Comparison of ENCODE assay signal across 26 cellular contexts in genomic region chr9:76717176-76717575, GRCh38. TPM values are rescaled to one million over a fixed set of nuclear protein-coding genes. Genes with fewer than 3 reads are reported as not detected.
A peak's percentile ranks its signal among the peaks of the same experiment; 100 is the strongest.
DNase-seq lines count a peak whose midpoint lies in the region; ATAC-seq, FAIRE-seq and TF ChIP-seq lines count a peak whose summit lies in the region.
"Had no signal": no experiment of that assay in that cellular context is flagged by ENCODE, and none has a peak within 500 bp of the region (broad histone marks: within the 10 kb centered on the region; RNA-seq: fewer than 3 reads in every experiment).

No MANE protein-coding gene starts in this region.

- POLR2A ChIA-PET in PC-9 (lab: Charles Lee; ENCODE audit: unreplicated experiment), result no interaction called here

- H3F3A ChIP-seq in PC-9 (ENCODE audit: insufficient read depth, low read depth), result no peaks in the 10 kb centered on the region

- no peak overlapping the region for H2AFZ ChIP-seq in PC-9

- CTCF ChIA-PET in PC-9 (lab: Charles Lee), result no interaction called here

- no TSS peak for BruUV-seq in PC-9 (replicated peaks; lab: Mats Ljungman, UMichigan)

- no peak overlapping the region; the same call in 1 of the 2 replicates for H3K4me2 ChIP-seq in PC-9
- H3K4me2 ChIP-seq: neural progenitor cell had no signal

- H3K4me3 ChIP-seq in dorsolateral prefrontal cortex, result no peak overlapping the region
- H3K4me3 ChIP-seq in pancreas, result no peak overlapping the region
- H3K4me3 ChIP-seq in PC-9, result no peak overlapping the region
- H3K4me3 ChIP-seq: neural progenitor cell, Peyer's patch, thyroid gland had no signal

- DNase-seq in NCI-H1436 (lab: John Stamatoyannopoulos, UW), result peak; percentile 38
- no peak for DNase-seq in NCI-H1436 treated with DMSO at 0.1 percent for 48 hours (lab: John Stamatoyannopoulos, UW)
- peak; percentile 83 for DNase-seq in NCI-H345 (lab: John Stamatoyannopoulos, UW)
- no peak for DNase-seq in dorsolateral prefrontal cortex
- DNase-seq in pancreas, result no peak
- DNase-seq in mesenteric fat pad (ENCODE audit: low spot score), result no peak
- no peak for DNase-seq in NCI-H226
- no peak for DNase-seq in PC-9
- DNase-seq: activated CD4-positive, alpha-beta T cell treated with anti-CD3 and anti-CD28 coated beads, Interleukin-2, amount 10 ng/mL, durations not matched to agents 24 days and 14 days; Calu3; cerebellar nuclear complex; GDM1; HFFc6; hippocampal formation; mesendoderm; NCI-H82; Peyer's patch; retina; stimulated activated naive B cell treated with anti-CD40 and anti-IgM and Interleukin-4, amounts not matched to agents 10 μg/mL and 1 μg/mL and 100 μg/mL, for 72 hours; thyroid gland had no signal

- no peaks in the 10 kb centered on the region for H3K4me1 ChIP-seq in pancreas
- H3K4me1 ChIP-seq in PC-9 (replicated peaks; ENCODE audit: insufficient read depth), result no peaks in the 10 kb centered on the region
- H3K4me1 ChIP-seq: neural progenitor cell, thyroid gland had no signal

- no peaks in the 10 kb centered on the region for H3K9me3 ChIP-seq in pancreas
- H3K9me3 ChIP-seq in PC-9 (ENCODE audit: insufficient read depth, low read depth), result no peaks in the 10 kb centered on the region; the same call in 1 of the 2 replicates
- H3K9me3 ChIP-seq: Peyer's patch, thyroid gland had no signal

- H3K27ac ChIP-seq in dorsolateral prefrontal cortex (peak overlapping the region in 34 of 59 donors; percentile 6 to 76 (median 50)), pancreas (no peak overlapping the region), PC-9 (no peak overlapping the region)
- H3K27ac ChIP-seq: 22Rv1, neural progenitor cell, thyroid gland had no signal

- intact Hi-C loops in dorsolateral prefrontal cortex (cut with DNase I), result loop anchor here in 1 of 2 donors (10.0 kb wide), 1 partner anchor 268 kb away; no protein-coding TSS in a partner anchor
- intact Hi-C loops in pancreas (cut with DNase I), result no loop called here
- intact Hi-C loops in PC-9 (cut with micrococcal nuclease; ENCODE audit: unreplicated experiment), result no loop called here

- no peaks in the 10 kb centered on the region for H3K9me2 ChIP-seq in PC-9 (ENCODE audit: insufficient read depth)

- 23 to 37% methylated on average over 5 of the region's 5 CpGs for WGBS in pancreas, 2 donors

- ATAC-seq in pancreas, result peak in 3 of 4 donors; percentile 24 to 58 (median 58)
- ATAC-seq: stimulated activated naive B cell treated with anti-CD40 and anti-IgM and Interleukin-4, amounts not matched to agents 10 μg/mL and 1 μg/mL and 100 μg/mL, for 72 hours had no signal

- no peaks in the 10 kb centered on the region for H3K36me3 ChIP-seq in pancreas
- H3K36me3 ChIP-seq in PC-9 (ENCODE audit: low read depth), result no peaks in the 10 kb centered on the region
- H3K36me3 ChIP-seq: neural progenitor cell, Peyer's patch, thyroid gland had no signal

- no peak for FAIRE-seq in pancreas (lab: Jason Lieb, UNC)
- FAIRE-seq: GM12892, TTC549 had no signal

- H3K27me3 ChIP-seq in dorsolateral prefrontal cortex (no peaks in the 10 kb centered on the region), pancreas (no peaks in the 10 kb centered on the region), PC-9 (ENCODE audit: insufficient read depth, low read depth) (peaks cover 32% of the 10 kb centered on the region)
- H3K27me3 ChIP-seq: neural progenitor cell, Peyer's patch, thyroid gland had no signal

- no peaks in the 10 kb centered on the region for H3K79me2 ChIP-seq in PC-9 (ENCODE audit: low read depth)

- TF ChIP-seq CTCF in dorsolateral prefrontal cortex (IDR thresholded peaks at IDR 0.05 in 54 of 56, conservative IDR thresholded peaks at IDR 0.05 in 2 of 56; ENCODE audit: low read depth in 1 of 56, partially characterized antibody in 56 of 56), result no peak
- no peak for TF ChIP-seq CTCF in pancreas (IDR thresholded peaks at IDR 0.05)
- TF ChIP-seq CTCF in PC-9 (conservative IDR thresholded peaks at IDR 0.05), result no peak

- H4K20me1 ChIP-seq in PC-9 (ENCODE audit: insufficient read depth), result no peaks in the 10 kb centered on the region

RNA-seq across cellular contexts. Expression of gene PCA3, which starts 47.1 kb away (rescaled TPM):
- total RNA-seq in dorsolateral prefrontal cortex (1 to 10 TPM in 17 of 120 experiments, under 1 TPM in 82, not detected in 21; 0.17 to 1.7 (median 0.53) TPM), pancreas (not detected), mesenteric fat pad (not detected), PC-9 (2021) (not detected in 2 replicates)
- under 1 TPM in 1 of 2 donors, not detected in 1; 0.07 TPM for polyA plus RNA-seq in pancreas
- total RNA-seq: activated CD4-positive, alpha-beta T cell treated with anti-CD3 and anti-CD28 coated beads, Interleukin-2, amount 10 ng/mL, durations not matched to agents 24 days and 14 days; B cell; Calu3; HFFc6; kidney epithelial cell; thyroid gland had no signal

Comparison
In these comparisons a context has a peak if more than half of its experiments do, and no peak if none do; other contexts are left out.
1. DNase-seq: peak in NCI-H1436 (single experiment) and NCI-H345 (single experiment); none in NCI-H1436 treated with DMSO at 0.1 percent for 48 hours (single experiment), dorsolateral prefrontal cortex (0 of 10), pancreas (0 of 6), mesenteric fat pad (single experiment), NCI-H226 (single experiment) and PC-9 (0 of 2).
2. H3K27ac ChIP-seq: peak in dorsolateral prefrontal cortex (34 of 59); none in pancreas (0 of 4) and PC-9 (single experiment).